Comparison of ENCODE assay signal across 1 cellular context in the genomic region with DNA sequence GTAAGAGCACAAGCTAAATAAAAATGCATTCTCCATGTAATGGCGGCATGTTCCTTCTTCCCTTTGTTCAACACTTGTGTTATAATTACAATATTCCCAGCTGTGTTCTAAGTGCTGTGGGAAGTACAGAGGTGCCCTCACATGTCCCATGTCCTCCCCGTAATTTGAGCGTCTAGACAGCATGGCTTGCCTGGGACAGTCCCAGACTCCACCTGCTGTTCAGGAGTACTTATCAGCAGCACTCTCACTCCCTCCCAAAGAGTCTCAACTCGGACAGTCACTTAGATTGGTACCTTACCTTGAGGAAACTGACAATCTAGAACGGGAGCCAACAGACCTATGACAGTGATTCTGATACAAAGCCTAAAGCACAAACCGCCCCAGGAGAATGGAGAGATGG.
TF ChIP-seq lines count a peak whose summit lies in the region.

No MANE protein-coding gene starts in this region.

TF ChIP-seq in HCT116, 20 proteins besides CTCF, POLR2A, EP300 and RAD21 (continued from another document):
- TF ChIP-seq, protein P1, sequence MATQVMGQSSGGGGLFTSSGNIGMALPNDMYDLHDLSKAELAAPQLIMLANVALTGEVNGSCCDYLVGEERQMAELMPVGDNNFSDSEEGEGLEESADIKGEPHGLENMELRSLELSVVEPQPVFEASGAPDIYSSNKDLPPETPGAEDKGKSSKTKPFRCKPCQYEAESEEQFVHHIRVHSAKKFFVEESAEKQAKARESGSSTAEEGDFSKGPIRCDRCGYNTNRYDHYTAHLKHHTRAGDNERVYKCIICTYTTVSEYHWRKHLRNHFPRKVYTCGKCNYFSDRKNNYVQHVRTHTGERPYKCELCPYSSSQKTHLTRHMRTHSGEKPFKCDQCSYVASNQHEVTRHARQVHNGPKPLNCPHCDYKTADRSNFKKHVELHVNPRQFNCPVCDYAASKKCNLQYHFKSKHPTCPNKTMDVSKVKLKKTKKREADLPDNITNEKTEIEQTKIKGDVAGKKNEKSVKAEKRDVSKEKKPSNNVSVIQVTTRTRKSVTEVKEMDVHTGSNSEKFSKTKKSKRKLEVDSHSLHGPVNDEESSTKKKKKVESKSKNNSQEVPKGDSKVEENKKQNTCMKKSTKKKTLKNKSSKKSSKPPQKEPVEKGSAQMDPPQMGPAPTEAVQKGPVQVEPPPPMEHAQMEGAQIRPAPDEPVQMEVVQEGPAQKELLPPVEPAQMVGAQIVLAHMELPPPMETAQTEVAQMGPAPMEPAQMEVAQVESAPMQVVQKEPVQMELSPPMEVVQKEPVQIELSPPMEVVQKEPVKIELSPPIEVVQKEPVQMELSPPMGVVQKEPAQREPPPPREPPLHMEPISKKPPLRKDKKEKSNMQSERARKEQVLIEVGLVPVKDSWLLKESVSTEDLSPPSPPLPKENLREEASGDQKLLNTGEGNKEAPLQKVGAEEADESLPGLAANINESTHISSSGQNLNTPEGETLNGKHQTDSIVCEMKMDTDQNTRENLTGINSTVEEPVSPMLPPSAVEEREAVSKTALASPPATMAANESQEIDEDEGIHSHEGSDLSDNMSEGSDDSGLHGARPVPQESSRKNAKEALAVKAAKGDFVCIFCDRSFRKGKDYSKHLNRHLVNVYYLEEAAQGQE (IDR thresholded peaks at IDR 0.05; ENCODE audit: low read depth): no peak
- TF ChIP-seq EZH2phosphoT487 (IDR thresholded peaks at IDR 0.05; ENCODE audit: borderline replicate concordance): no peak
- TF ChIP-seq, protein P2, sequence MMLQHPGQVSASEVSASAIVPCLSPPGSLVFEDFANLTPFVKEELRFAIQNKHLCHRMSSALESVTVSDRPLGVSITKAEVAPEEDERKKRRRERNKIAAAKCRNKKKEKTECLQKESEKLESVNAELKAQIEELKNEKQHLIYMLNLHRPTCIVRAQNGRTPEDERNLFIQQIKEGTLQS (IDR thresholded peaks at IDR 0.05): no peak
